19 cellular contexts compared by ENCODE assay signal in the genomic region with DNA sequence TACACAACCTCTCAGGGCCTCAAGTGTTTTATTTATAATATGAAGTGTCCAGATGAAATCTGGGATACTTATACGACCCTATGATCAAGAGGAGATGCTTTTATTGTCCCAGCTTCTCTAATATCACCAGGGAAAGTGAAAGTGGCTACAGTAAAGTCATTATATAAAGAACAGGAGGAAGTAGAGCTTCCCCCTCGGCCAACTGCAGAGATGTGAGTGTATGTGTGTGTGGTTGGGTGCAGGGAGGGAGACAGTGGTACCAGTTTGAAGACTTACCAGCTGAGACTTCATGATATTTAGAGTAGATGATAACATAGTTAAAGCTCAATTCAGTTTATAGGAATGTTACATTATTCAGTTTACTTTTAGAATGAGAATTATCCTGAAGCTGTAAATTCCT.
DNase-seq lines count a peak whose midpoint lies in the region; ATAC-seq, FAIRE-seq and TF ChIP-seq lines count a peak whose summit lies in the region.
"Had no signal": no experiment of that assay in that cellular context is flagged by ENCODE, and none has a peak within 500 bp of the region (broad histone marks: within the 10 kb centered on the region; RNA-seq: fewer than 3 reads in every experiment).

No MANE protein-coding gene starts in this region.

- H3K27ac Mint-ChIP-seq in activated B cell treated with CpG ODN at 0.5 μM for 24 hours (peak overlapping the region; percentile 54), nephron progenitor cell (no peak overlapping the region)
- H3K27ac Mint-ChIP-seq in stimulated activated naive B cell treated with anti-CD40 and anti-IgM and Interleukin-4, amounts not matched to agents 10 μg/mL and 1 μg/mL and 100 μg/mL, for 72 hours, result peak overlapping the region; percentile 77

- no peaks in the 10 kb centered on the region for H3K36me3 Mint-ChIP-seq in activated B cell treated with CpG ODN at 0.5 μM for 24 hours (ENCODE audit: low read depth)
- H3K36me3 Mint-ChIP-seq in stimulated activated naive B cell treated with anti-CD40 and anti-IgM and Interleukin-4, amounts not matched to agents 10 μg/mL and 1 μg/mL and 100 μg/mL, for 72 hours, result no peaks in the 10 kb centered on the region
- H3K36me3 Mint-ChIP-seq in nephron progenitor cell (ENCODE audit: low read depth), result no peaks in the 10 kb centered on the region

- intact Hi-C loops in activated B cell treated with CpG ODN at 0.5 μM for 24 hours (cut with micrococcal nuclease), result no loop called here

- POLR2A ChIA-PET in activated B cell treated with CpG ODN at 0.5 μM for 24 hours (lab: Charles Lee), result interaction anchor here (1.4 kb wide), 2 partner anchors 12 to 15 kb away, joined by 4 to 10 read pairs; no protein-coding TSS in a partner anchor

- TF ChIP-seq CTCF in NB4 (IDR thresholded peaks at IDR 0.05; ENCODE audit: low read depth, low read length) (no peak), activated B cell treated with CpG ODN at 0.5 μM for 24 hours (IDR thresholded peaks at IDR 0.05) (no peak), nephron progenitor cell (IDR thresholded peaks at IDR 0.05) (no peak)

- FAIRE-seq in GM12891 (lab: Jason Lieb, UNC), result no peak
- FAIRE-seq: GM19239, H1, HTR-8/SVneo, islet of Langerhans had no signal

- H3K9me3 Mint-ChIP-seq in activated B cell treated with CpG ODN at 0.5 μM for 24 hours, result no peaks in the 10 kb centered on the region
- no peaks in the 10 kb centered on the region for H3K9me3 Mint-ChIP-seq in stimulated activated naive B cell treated with anti-CD40 and anti-IgM and Interleukin-4, amounts not matched to agents 10 μg/mL and 1 μg/mL and 100 μg/mL, for 72 hours
- H3K9me3 Mint-ChIP-seq in nephron progenitor cell, result no peaks in the 10 kb centered on the region

- H3K4me3 Mint-ChIP-seq in activated B cell treated with CpG ODN at 0.5 μM for 24 hours (peak overlapping the region; percentile 44), nephron progenitor cell (no peak overlapping the region)
- no peak overlapping the region for H3K4me3 Mint-ChIP-seq in stimulated activated naive B cell treated with anti-CD40 and anti-IgM and Interleukin-4, amounts not matched to agents 10 μg/mL and 1 μg/mL and 100 μg/mL, for 72 hours

- no peaks in the 10 kb centered on the region for H3K27me3 Mint-ChIP-seq in activated B cell treated with CpG ODN at 0.5 μM for 24 hours
- H3K27me3 Mint-ChIP-seq in stimulated activated naive B cell treated with anti-CD40 and anti-IgM and Interleukin-4, amounts not matched to agents 10 μg/mL and 1 μg/mL and 100 μg/mL, for 72 hours, result no peaks in the 10 kb centered on the region
- no peaks in the 10 kb centered on the region for H3K27me3 Mint-ChIP-seq in nephron progenitor cell (ENCODE audit: low read depth, poor library complexity)

- CTCF ChIA-PET in activated B cell treated with CpG ODN at 0.5 μM for 24 hours (lab: Charles Lee), result interaction anchor here (1.4 kb wide), 1 partner anchor 20 kb away, joined by 3 read pairs; no protein-coding TSS in a partner anchor

- TF ChIP-seq POLR2A in NB4 (IDR thresholded peaks at IDR 0.05; ENCODE audit: extremely low read depth, insufficient read length) (no peak), GM12891 (IDR thresholded peaks at IDR 0.05; ENCODE audit: low read depth, low read length) (no peak)

- H3K4me3 ChIP-seq in NB4 (ENCODE audit: low read depth, low read length), result no peak overlapping the region
- H3K4me3 ChIP-seq: prostate gland, upper lobe of left lung had no signal

- ATAC-seq in activated B cell treated with CpG ODN at 0.5 μM for 24 hours (ENCODE audit: low read depth) (peak; percentile 92), HG02642 (IDR thresholded peaks at IDR 0.05; ENCODE audit: poor library complexity, unreplicated experiment) (no peak)
- ATAC-seq in stimulated activated naive B cell treated with anti-CD40 and anti-IgM and Interleukin-4, amounts not matched to agents 10 μg/mL and 1 μg/mL and 100 μg/mL, for 72 hours (replicated peaks), result peak; percentile 97 to 99

- H3K4me1 Mint-ChIP-seq in activated B cell treated with CpG ODN at 0.5 μM for 24 hours (peaks cover 18% of the 10 kb centered on the region), nephron progenitor cell (no peaks in the 10 kb centered on the region)
- H3K4me1 Mint-ChIP-seq in stimulated activated naive B cell treated with anti-CD40 and anti-IgM and Interleukin-4, amounts not matched to agents 10 μg/mL and 1 μg/mL and 100 μg/mL, for 72 hours, result peaks cover 11 to 20% of the 10 kb centered on the region in 2 donors

- peak; percentile 22 for DNase-seq in SIG-M5 treated with dmso at 0.1 percent for 504 hours (lab: John Stamatoyannopoulos, UW; ENCODE audit: unreplicated experiment)
- no peak for DNase-seq in SIG-M5 (lab: John Stamatoyannopoulos, UW)
- peak; percentile 26 for DNase-seq in NB4 (ENCODE audit: low read depth)
- no peak for DNase-seq in activated B cell treated with CpG ODN at 0.5 μM for 24 hours
- no peak for DNase-seq in stimulated activated naive B cell treated with anti-CD40 and anti-IgM and Interleukin-4, amounts not matched to agents 10 μg/mL and 1 μg/mL and 100 μg/mL, for 72 hours
- no peak for DNase-seq in nephron progenitor cell
- no peak for DNase-seq in GM12891 (ENCODE audit: insufficient read length, low spot score)
- DNase-seq: anterior cingulate cortex, Calu3, cortex of kidney, NCI-H146, T-helper 1 cell, upper lobe of left lung had no signal

TF ChIP-seq in GM12891, 5 proteins besides CTCF, POLR2A, EP300 and RAD21:
- no peak for TF ChIP-seq SPI1 (IDR thresholded peaks at IDR 0.05; ENCODE audit: low read depth, low read length)
- no peak for TF ChIP-seq POLR2AphosphoS5 (IDR thresholded peaks at IDR 0.05; ENCODE audit: low read depth, low read length)
- no peak for TF ChIP-seq POU2F2 (IDR thresholded peaks at IDR 0.05; ENCODE audit: low read depth, low read length)
- TF ChIP-seq PAX5 (IDR thresholded peaks at IDR 0.05; ENCODE audit: insufficient read depth, low read length, severe bottlenecking), result no peak
- no peak for TF ChIP-seq TAF1 (IDR thresholded peaks at IDR 0.05; ENCODE audit: low read depth, low read length)

Comparison
In these comparisons a context has a peak if more than half of its experiments do, and no peak if none do; other contexts are left out.
1. DNase-seq: peak in SIG-M5 treated with dmso at 0.1 percent for 504 hours (single experiment) and NB4 (single experiment); none in SIG-M5 (single experiment), activated B cell treated with CpG ODN at 0.5 μM for 24 hours (single experiment), stimulated activated naive B cell treated with anti-CD40 and anti-IgM and Interleukin-4, amounts not matched to agents 10 μg/mL and 1 μg/mL and 100 μg/mL, for 72 hours (single experiment), nephron progenitor cell (single experiment) and GM12891 (single experiment).